ENCODE assay signal across 1 cellular context in the genomic region with DNA sequence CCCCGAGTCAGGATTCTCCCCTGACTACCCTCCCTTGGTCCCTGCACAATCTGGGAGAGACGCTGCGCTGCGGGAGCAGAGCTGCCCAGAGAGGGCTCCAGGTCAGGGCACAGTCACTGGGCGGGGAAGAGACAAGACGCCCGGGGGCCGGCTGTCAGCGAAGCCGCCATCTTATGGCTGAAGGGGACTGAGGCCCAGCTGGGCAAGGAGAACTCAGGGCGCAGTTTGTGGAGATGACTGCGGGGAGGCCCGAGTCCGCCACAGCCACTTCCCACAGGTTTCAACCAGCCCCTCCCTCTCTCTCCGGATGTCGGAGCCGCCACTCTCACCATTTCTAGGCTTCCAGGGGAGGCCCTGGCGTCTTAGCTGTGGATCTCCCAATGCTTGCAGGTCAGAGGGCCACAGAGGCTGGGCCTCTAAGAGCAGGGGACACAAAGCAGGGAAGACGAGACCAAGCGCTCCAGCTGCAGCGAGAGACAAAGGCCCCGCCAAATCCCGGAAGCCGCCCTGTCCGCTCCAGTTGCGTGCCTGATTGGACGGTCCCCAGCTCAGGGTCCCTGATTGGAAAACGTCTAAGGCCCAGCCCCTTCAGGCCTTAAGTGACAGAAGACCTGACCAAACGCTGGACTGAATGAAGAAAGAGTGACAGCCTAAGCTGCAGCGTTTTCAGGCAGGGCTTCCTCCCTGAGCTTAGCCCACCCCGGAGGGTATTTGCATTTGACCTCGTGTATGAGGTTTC.
A peak's percentile ranks its signal among the peaks of the same experiment; 100 is the strongest.
TF ChIP-seq lines count a peak whose summit lies in the region.

Gene ZNF724 (minus strand): TSS at position 484 of the 739 bp plus-strand sequence. CDS start 152 bp downstream, at position 332.

TF ChIP-seq in H1, 55 proteins besides CTCF, POLR2A, EP300 and RAD21:
- TF ChIP-seq GABPA (IDR thresholded peaks at IDR 0.05; ENCODE audit: borderline replicate concordance, insufficient read depth, low read length) (peak; percentile 75; the same call in 1 of the 2 replicates), TAF1 (IDR thresholded peaks at IDR 0.05; ENCODE audit: low read depth, low read length) (peak; percentile 95), JUN (IDR thresholded peaks at IDR 0.05; ENCODE audit: low read depth, low read length) (no peak), SAP30 (IDR thresholded peaks at IDR 0.05; ENCODE audit: insufficient read depth, insufficient replicate concordance, low read length) (no peak), EGR1 (IDR thresholded peaks at IDR 0.05; ENCODE audit: borderline replicate concordance, low read depth, low read length) (no peak), BACH1 (IDR thresholded peaks at IDR 0.05; ENCODE audit: low read length) (no peak), SP1 (IDR thresholded peaks at IDR 0.05; ENCODE audit: low read depth, low read length) (peak; percentile 97), CHD2 (IDR thresholded peaks at IDR 0.05; ENCODE audit: low read length) (peak; percentile 86), TEAD4 (IDR thresholded peaks at IDR 0.05; ENCODE audit: low read depth, low read length) (no peak), HDAC2 (IDR thresholded peaks at IDR 0.05; ENCODE audit: borderline replicate concordance in 1 of 2, low read depth in 2 of 2, low read length in 2 of 2) (no peak), TAF7 (optimal IDR thresholded peaks at IDR 0.05; ENCODE audit: borderline replicate concordance, low read depth, low read length) (peak; percentile 79), CHD1 (IDR thresholded peaks at IDR 0.05; ENCODE audit: low read depth, low read length) (no peak), YY1 (IDR thresholded peaks at IDR 0.05; ENCODE audit: low read depth, low read length) (peak; percentile 76; the same call in 1 of the 2 replicates), CTBP2 (IDR thresholded peaks at IDR 0.05; ENCODE audit: borderline replicate concordance, insufficient read depth, insufficient read length, low read length) (no peak), SP2 (IDR thresholded peaks at IDR 0.05; ENCODE audit: low read length) (peak; percentile 70), POU5F1 (IDR thresholded peaks at IDR 0.05; ENCODE audit: low read depth, low read length) (no peak), BCL11A (IDR thresholded peaks at IDR 0.05; ENCODE audit: low read depth in 2 of 2, low read length in 2 of 2) (no peak), RFX5 (IDR thresholded peaks at IDR 0.05; ENCODE audit: borderline replicate concordance, low read depth, low read length) (no peak), CREB1 (IDR thresholded peaks at IDR 0.05) (no peak), HDAC6 (IDR thresholded peaks at IDR 0.05; ENCODE audit: low read depth, low read length) (no peak), CEBPB (IDR thresholded peaks at IDR 0.05; ENCODE audit: low read depth, low read length) (no peak), SRF (IDR thresholded peaks at IDR 0.05; ENCODE audit: low read depth, low read length) (no peak), NANOG (IDR thresholded peaks at IDR 0.05; ENCODE audit: insufficient read depth, low read depth, low read length, poor library complexity, severe bottlenecking) (no peak), SIX5 (IDR thresholded peaks at IDR 0.05; ENCODE audit: low read depth, low read length) (no peak), RNF2 (IDR thresholded peaks at IDR 0.05; ENCODE audit: borderline replicate concordance, low read depth, low read length, missing control alignments, poor library complexity, severe bottlenecking) (no peak), FOSL1 (IDR thresholded peaks at IDR 0.05; ENCODE audit: insufficient read depth, low read depth, low read length) (no peak), NRF1 (IDR thresholded peaks at IDR 0.05; ENCODE audit: low read depth, low read length) (no peak), ZNF274 (IDR thresholded peaks at IDR 0.05; ENCODE audit: borderline replicate concordance, extremely low read depth, low read length) (no peak), KDM5A (IDR thresholded peaks at IDR 0.05; ENCODE audit: low read length) (no peak), SUZ12 (IDR thresholded peaks at IDR 0.05; ENCODE audit: low read length) (no peak), MAFK (IDR thresholded peaks at IDR 0.05; ENCODE audit: low read depth, low read length) (no peak), ATF3 (IDR thresholded peaks at IDR 0.05; ENCODE audit: insufficient read depth, low read depth, low read length) (no peak), TBP (IDR thresholded peaks at IDR 0.05; ENCODE audit: low read depth, low read length) (peak; percentile 84), USF2 (IDR thresholded peaks at IDR 0.05; ENCODE audit: low read length) (no peak), JUND (IDR thresholded peaks at IDR 0.05; ENCODE audit: low read length) (no peak), TCF12 (IDR thresholded peaks at IDR 0.05; ENCODE audit: low read depth, low read length) (no peak), BRCA1 (IDR thresholded peaks at IDR 0.05; ENCODE audit: low read depth, low read length) (no peak), KDM1A (IDR thresholded peaks at IDR 0.05; ENCODE audit: borderline replicate concordance, low read length) (no peak), ASH2L (IDR thresholded peaks at IDR 0.05; ENCODE audit: low read length) (peak; percentile 41), SP4 (IDR thresholded peaks at IDR 0.05; ENCODE audit: low read length) (peak; percentile 69; the same call in 1 of the 2 replicates), CBX5 (IDR thresholded peaks at IDR 0.05; ENCODE audit: low read depth, low read length) (no peak), RBBP5 (IDR thresholded peaks at IDR 0.05; ENCODE audit: borderline replicate concordance, low read depth, low read length) (no peak), CBX8 (IDR thresholded peaks at IDR 0.05; ENCODE audit: borderline replicate concordance, low read depth, low read length) (no peak), EZH2 (IDR thresholded peaks at IDR 0.05; ENCODE audit: low read depth, low read length, severe bottlenecking) (no peak), PHF8 (conservative IDR thresholded peaks at IDR 0.05; ENCODE audit: low read depth, low read length) (peak; percentile 91), SIRT6 (IDR thresholded peaks at IDR 0.05; ENCODE audit: low read length) (no peak), RXRA (IDR thresholded peaks at IDR 0.05; ENCODE audit: insufficient read depth, low read depth, low read length) (no peak), POLR2AphosphoS5 (IDR thresholded peaks at IDR 0.05; ENCODE audit: low read depth, low read length) (peak; percentile 93), KDM4A (IDR thresholded peaks at IDR 0.05; ENCODE audit: low read depth, low read length, severe bottlenecking) (no peak), GTF2F1 (IDR thresholded peaks at IDR 0.05; ENCODE audit: borderline replicate concordance, low read depth, low read length) (peak; percentile 63), SIN3A (conservative IDR thresholded peaks at IDR 0.05 in 1 of 2, IDR thresholded peaks at IDR 0.05 in 1 of 2; ENCODE audit: low read depth in 1 of 2, low read length in 2 of 2) (peak in 1 of 2 experiments; percentile 85; a peak in 2 of 4 replicates)
- TF ChIP-seq, protein P1, sequence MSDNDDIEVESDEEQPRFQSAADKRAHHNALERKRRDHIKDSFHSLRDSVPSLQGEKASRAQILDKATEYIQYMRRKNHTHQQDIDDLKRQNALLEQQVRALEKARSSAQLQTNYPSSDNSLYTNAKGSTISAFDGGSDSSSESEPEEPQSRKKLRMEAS (IDR thresholded peaks at IDR 0.05) = peak; percentile 49; the same call in 1 of the 2 replicates
- TF ChIP-seq, protein P2, sequence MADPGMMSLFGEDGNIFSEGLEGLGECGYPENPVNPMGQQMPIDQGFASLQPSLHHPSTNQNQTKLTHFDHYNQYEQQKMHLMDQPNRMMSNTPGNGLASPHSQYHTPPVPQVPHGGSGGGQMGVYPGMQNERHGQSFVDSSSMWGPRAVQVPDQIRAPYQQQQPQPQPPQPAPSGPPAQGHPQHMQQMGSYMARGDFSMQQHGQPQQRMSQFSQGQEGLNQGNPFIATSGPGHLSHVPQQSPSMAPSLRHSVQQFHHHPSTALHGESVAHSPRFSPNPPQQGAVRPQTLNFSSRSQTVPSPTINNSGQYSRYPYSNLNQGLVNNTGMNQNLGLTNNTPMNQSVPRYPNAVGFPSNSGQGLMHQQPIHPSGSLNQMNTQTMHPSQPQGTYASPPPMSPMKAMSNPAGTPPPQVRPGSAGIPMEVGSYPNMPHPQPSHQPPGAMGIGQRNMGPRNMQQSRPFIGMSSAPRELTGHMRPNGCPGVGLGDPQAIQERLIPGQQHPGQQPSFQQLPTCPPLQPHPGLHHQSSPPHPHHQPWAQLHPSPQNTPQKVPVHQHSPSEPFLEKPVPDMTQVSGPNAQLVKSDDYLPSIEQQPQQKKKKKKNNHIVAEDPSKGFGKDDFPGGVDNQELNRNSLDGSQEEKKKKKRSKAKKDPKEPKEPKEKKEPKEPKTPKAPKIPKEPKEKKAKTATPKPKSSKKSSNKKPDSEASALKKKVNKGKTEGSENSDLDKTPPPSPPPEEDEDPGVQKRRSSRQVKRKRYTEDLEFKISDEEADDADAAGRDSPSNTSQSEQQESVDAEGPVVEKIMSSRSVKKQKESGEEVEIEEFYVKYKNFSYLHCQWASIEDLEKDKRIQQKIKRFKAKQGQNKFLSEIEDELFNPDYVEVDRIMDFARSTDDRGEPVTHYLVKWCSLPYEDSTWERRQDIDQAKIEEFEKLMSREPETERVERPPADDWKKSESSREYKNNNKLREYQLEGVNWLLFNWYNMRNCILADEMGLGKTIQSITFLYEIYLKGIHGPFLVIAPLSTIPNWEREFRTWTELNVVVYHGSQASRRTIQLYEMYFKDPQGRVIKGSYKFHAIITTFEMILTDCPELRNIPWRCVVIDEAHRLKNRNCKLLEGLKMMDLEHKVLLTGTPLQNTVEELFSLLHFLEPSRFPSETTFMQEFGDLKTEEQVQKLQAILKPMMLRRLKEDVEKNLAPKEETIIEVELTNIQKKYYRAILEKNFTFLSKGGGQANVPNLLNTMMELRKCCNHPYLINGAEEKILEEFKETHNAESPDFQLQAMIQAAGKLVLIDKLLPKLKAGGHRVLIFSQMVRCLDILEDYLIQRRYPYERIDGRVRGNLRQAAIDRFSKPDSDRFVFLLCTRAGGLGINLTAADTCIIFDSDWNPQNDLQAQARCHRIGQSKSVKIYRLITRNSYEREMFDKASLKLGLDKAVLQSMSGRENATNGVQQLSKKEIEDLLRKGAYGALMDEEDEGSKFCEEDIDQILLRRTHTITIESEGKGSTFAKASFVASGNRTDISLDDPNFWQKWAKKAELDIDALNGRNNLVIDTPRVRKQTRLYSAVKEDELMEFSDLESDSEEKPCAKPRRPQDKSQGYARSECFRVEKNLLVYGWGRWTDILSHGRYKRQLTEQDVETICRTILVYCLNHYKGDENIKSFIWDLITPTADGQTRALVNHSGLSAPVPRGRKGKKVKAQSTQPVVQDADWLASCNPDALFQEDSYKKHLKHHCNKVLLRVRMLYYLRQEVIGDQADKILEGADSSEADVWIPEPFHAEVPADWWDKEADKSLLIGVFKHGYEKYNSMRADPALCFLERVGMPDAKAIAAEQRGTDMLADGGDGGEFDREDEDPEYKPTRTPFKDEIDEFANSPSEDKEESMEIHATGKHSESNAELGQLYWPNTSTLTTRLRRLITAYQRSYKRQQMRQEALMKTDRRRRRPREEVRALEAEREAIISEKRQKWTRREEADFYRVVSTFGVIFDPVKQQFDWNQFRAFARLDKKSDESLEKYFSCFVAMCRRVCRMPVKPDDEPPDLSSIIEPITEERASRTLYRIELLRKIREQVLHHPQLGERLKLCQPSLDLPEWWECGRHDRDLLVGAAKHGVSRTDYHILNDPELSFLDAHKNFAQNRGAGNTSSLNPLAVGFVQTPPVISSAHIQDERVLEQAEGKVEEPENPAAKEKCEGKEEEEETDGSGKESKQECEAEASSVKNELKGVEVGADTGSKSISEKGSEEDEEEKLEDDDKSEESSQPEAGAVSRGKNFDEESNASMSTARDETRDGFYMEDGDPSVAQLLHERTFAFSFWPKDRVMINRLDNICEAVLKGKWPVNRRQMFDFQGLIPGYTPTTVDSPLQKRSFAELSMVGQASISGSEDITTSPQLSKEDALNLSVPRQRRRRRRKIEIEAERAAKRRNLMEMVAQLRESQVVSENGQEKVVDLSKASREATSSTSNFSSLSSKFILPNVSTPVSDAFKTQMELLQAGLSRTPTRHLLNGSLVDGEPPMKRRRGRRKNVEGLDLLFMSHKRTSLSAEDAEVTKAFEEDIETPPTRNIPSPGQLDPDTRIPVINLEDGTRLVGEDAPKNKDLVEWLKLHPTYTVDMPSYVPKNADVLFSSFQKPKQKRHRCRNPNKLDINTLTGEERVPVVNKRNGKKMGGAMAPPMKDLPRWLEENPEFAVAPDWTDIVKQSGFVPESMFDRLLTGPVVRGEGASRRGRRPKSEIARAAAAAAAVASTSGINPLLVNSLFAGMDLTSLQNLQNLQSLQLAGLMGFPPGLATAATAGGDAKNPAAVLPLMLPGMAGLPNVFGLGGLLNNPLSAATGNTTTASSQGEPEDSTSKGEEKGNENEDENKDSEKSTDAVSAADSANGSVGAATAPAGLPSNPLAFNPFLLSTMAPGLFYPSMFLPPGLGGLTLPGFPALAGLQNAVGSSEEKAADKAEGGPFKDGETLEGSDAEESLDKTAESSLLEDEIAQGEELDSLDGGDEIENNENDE (IDR thresholded peaks at IDR 0.05; ENCODE audit: insufficient replicate concordance, low read length) = no peak
- TF ChIP-seq, protein P3, sequence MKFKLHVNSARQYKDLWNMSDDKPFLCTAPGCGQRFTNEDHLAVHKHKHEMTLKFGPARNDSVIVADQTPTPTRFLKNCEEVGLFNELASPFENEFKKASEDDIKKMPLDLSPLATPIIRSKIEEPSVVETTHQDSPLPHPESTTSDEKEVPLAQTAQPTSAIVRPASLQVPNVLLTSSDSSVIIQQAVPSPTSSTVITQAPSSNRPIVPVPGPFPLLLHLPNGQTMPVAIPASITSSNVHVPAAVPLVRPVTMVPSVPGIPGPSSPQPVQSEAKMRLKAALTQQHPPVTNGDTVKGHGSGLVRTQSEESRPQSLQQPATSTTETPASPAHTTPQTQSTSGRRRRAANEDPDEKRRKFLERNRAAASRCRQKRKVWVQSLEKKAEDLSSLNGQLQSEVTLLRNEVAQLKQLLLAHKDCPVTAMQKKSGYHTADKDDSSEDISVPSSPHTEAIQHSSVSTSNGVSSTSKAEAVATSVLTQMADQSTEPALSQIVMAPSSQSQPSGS (IDR thresholded peaks at IDR 0.05; ENCODE audit: low read length) = no peak
- TF ChIP-seq, protein P4, sequence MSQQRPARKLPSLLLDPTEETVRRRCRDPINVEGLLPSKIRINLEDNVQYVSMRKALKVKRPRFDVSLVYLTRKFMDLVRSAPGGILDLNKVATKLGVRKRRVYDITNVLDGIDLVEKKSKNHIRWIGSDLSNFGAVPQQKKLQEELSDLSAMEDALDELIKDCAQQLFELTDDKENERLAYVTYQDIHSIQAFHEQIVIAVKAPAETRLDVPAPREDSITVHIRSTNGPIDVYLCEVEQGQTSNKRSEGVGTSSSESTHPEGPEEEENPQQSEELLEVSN (IDR thresholded peaks at IDR 0.05) = peak; percentile 49; the same call in 1 of the 2 replicates
TF ChIP-seq in H1: peak in this region for 16.
